ENCODE assay signal across 10 cellular contexts in genomic region chr7:151249732-151250072, GRCh38. TPM values are rescaled to one million over a fixed set of nuclear protein-coding genes. Genes with fewer than 3 reads are reported as not detected.
A peak's percentile ranks its signal among the peaks of the same experiment; 100 is the strongest.
DNase-seq lines count a peak whose midpoint lies in the region; ATAC-seq, FAIRE-seq and TF ChIP-seq lines count a peak whose summit lies in the region.
"Had no signal": no experiment of that assay in that cellular context is flagged by ENCODE, and none has a peak within 500 bp of the region (broad histone marks: within the 10 kb centered on the region; RNA-seq: fewer than 3 reads in every experiment).

No MANE protein-coding gene starts in this region.

- no peak for TF ChIP-seq EP300 in sigmoid colon (IDR thresholded peaks at IDR 0.05)

- TF ChIP-seq POLR2A in sigmoid colon (IDR thresholded peaks at IDR 0.05), result no peak

- H3K79me2 ChIP-seq in MM.1S (ENCODE audit: low read length), result no peaks in the 10 kb centered on the region

- H4K20me1 ChIP-seq in MM.1S (ENCODE audit: insufficient read depth, low read length), result peaks cover 5% of the 10 kb centered on the region; the same call in 1 of the 2 replicates

- no peaks in the 10 kb centered on the region for H3K9me2 ChIP-seq in MM.1S (replicated peaks; ENCODE audit: insufficient read depth, low read length)

- H3F3A ChIP-seq in MM.1S (ENCODE audit: insufficient read depth, low read length), result no peaks in the 10 kb centered on the region

- FAIRE-seq in RCC 7860 (lab: Jason Lieb, UNC), result no peak

- WGBS in sigmoid colon, 2 donors, result 5 to 31% methylated on average over 5 of the region's 5 CpGs

- H3K27ac ChIP-seq in right atrium auricular region (peak overlapping the region; percentile 89 to 97), sigmoid colon (peak overlapping the region; percentile 93 to 95 (median 94)), MM.1S (ENCODE audit: low read length) (no peak overlapping the region)
- H3K27ac ChIP-seq: HL-60 had no signal

- no peaks in the 10 kb centered on the region for H3K9me3 ChIP-seq in right atrium auricular region
- no peaks in the 10 kb centered on the region for H3K9me3 ChIP-seq in sigmoid colon
- no peaks in the 10 kb centered on the region for H3K9me3 ChIP-seq in MM.1S (replicated peaks; ENCODE audit: insufficient read depth, low read length)

- peak; percentile 77 for DNase-seq in EH (ENCODE audit: low read depth)
- peak; percentile 47 for DNase-seq in SW480 (ENCODE audit: low spot score)
- DNase-seq in right atrium auricular region (ENCODE audit: low spot score), result no peak
- peak; percentile 87 for DNase-seq in sigmoid colon
- DNase-seq in MM.1S, result no peak
- DNase-seq in activated CD8-positive, alpha-beta memory T cell treated with anti-CD3 and anti-CD28 coated beads, Interleukin-2, amount 50 U/mL, for 4 hours, result no peak
- no peak for DNase-seq in RCC 7860 (ENCODE audit: low spot score)

- H3K4me3 ChIP-seq in right atrium auricular region, result peak overlapping the region; percentile 79 to 80
- peak overlapping the region; percentile 50 to 69 (median 68) for H3K4me3 ChIP-seq in sigmoid colon
- no peak overlapping the region for H3K4me3 ChIP-seq in MM.1S (ENCODE audit: low read length)

- H3K4me1 ChIP-seq in right atrium auricular region (peaks cover 0 to 83% of the 10 kb centered on the region in 2 donors), sigmoid colon (peaks cover 0 to 82% (median 78%) of the 10 kb centered on the region in 4 donors), MM.1S (ENCODE audit: low read length) (peaks cover 9% of the 10 kb centered on the region; the same call in 1 of the 2 replicates)

- TF ChIP-seq CTCF in right atrium auricular region (IDR thresholded peaks at IDR 0.05), result no peak
- TF ChIP-seq CTCF in sigmoid colon (IDR thresholded peaks at IDR 0.05), result no peak
- TF ChIP-seq CTCF in MM.1S (IDR thresholded peaks at IDR 0.05; ENCODE audit: low read length), result no peak

- H3K9ac ChIP-seq in MM.1S (ENCODE audit: low read length), result no peak overlapping the region

- intact Hi-C loops in sigmoid colon (cut with DNase I), result loop anchor here (5.0 kb wide), 1 partner anchor 198 kb away; no protein-coding TSS in a partner anchor

- H3K4me2 ChIP-seq in MM.1S (ENCODE audit: low read depth, low read length), result no peak overlapping the region; the same call in 1 of the 2 replicates

- H2AFZ ChIP-seq in MM.1S (ENCODE audit: low read length), result no peak overlapping the region

- no peak for ATAC-seq in GM21360 (IDR thresholded peaks at IDR 0.05; ENCODE audit: unreplicated experiment)

- H3K27me3 ChIP-seq in right atrium auricular region (peaks cover 0 to under 1% of the 10 kb centered on the region in 2 donors), sigmoid colon (peaks cover 0 to 5% (median 2%) of the 10 kb centered on the region in 3 donors), MM.1S (replicated peaks; ENCODE audit: insufficient read depth, low read length) (peaks cover 91% of the 10 kb centered on the region)

- H3K36me3 ChIP-seq in right atrium auricular region (no peaks in the 10 kb centered on the region), sigmoid colon (no peaks in the 10 kb centered on the region), MM.1S (replicated peaks; ENCODE audit: insufficient read depth, low read length) (no peaks in the 10 kb centered on the region)

RNA-seq across cellular contexts. Expression of gene SMARCD3, which starts 1.2 kb away (rescaled TPM):
- total RNA-seq in right atrium auricular region (100 to 1,000 TPM in 1 of 2 donors, 10 to 100 TPM in 1; 81.5 to 125 TPM), sigmoid colon (10 to 100 TPM; 38.8 to 63.1 (median 51.6) TPM)
- 10 to 100 TPM in 1 of 3 donors, 1 to 10 TPM in 2; 4.2 to 15.6 (median 9.5) TPM for polyA plus RNA-seq in sigmoid colon

RNA-seq across cellular contexts. Expression of gene CHPF2, which starts 17.4 kb away (rescaled TPM):
- total RNA-seq in right atrium auricular region, result 10 to 100 TPM; 24.7 to 38.1 TPM
- total RNA-seq in sigmoid colon, result 10 to 100 TPM; 14.3 to 36.3 (median 18.9) TPM
- 10 to 100 TPM in 1 of 3 donors, 1 to 10 TPM in 2; 5.4 to 27.9 (median 5.5) TPM for polyA plus RNA-seq in sigmoid colon

RNA-seq across cellular contexts. Expression of gene ABCF2, which starts 22.7 kb away (rescaled TPM):
- total RNA-seq in right atrium auricular region, result 10 to 100 TPM; 29.7 to 38.6 TPM
- total RNA-seq in sigmoid colon, result 10 to 100 TPM; 25.8 to 34.6 (median 30.2) TPM
- polyA plus RNA-seq in sigmoid colon, result 10 to 100 TPM; 18.3 to 34.6 (median 19.8) TPM

RNA-seq across cellular contexts. Expression of gene H2BK1, which starts 39.4 kb away (rescaled TPM):
- total RNA-seq in right atrium auricular region (not detected), sigmoid colon (not detected)
- polyA plus RNA-seq in sigmoid colon, result not detected
- total RNA-seq: subcutaneous adipose tissue had no signal

Comparison
In these comparisons a context has a peak if more than half of its experiments do, and no peak if none do; other contexts are left out.
1. DNase-seq: peak in EH (single experiment), SW480 (single experiment) and sigmoid colon (single experiment); none in right atrium auricular region (single experiment), MM.1S (single experiment), activated CD8-positive, alpha-beta memory T cell treated with anti-CD3 and anti-CD28 coated beads, Interleukin-2, amount 50 U/mL, for 4 hours (single experiment) and RCC 7860 (single experiment).